Comparison of ENCODE assay signal across 8 cellular contexts in genomic region chr18:5627756-5628511, GRCh38.
A peak's percentile ranks its signal among the peaks of the same experiment; 100 is the strongest.
DNase-seq lines count a peak whose midpoint lies in the region; ATAC-seq, FAIRE-seq and TF ChIP-seq lines count a peak whose summit lies in the region.

No MANE protein-coding gene starts in this region.

- peaks cover 26% of the 10 kb centered on the region for H3K27me3 Mint-ChIP-seq in activated naive CD4-positive, alpha-beta T cell treated with anti-CD3 and anti-CD28 coated beads for 36 hours (ENCODE audit: low read depth)
- H3K27me3 Mint-ChIP-seq in mesothelial cell of epicardium (ENCODE audit: low read depth) = peaks cover 7% of the 10 kb centered on the region

- H3K4me3 Mint-ChIP-seq in activated naive CD4-positive, alpha-beta T cell treated with anti-CD3 and anti-CD28 coated beads for 36 hours = peak overlapping the region; percentile 58
- peak overlapping the region; percentile 72 for H3K4me3 Mint-ChIP-seq in mesothelial cell of epicardium

- H3K4me1 Mint-ChIP-seq in activated naive CD4-positive, alpha-beta T cell treated with anti-CD3 and anti-CD28 coated beads for 36 hours (ENCODE audit: low read depth) = no peaks in the 10 kb centered on the region
- peaks cover 6% of the 10 kb centered on the region for H3K4me1 Mint-ChIP-seq in mesothelial cell of epicardium

- TF ChIP-seq CTCF in coronary artery (IDR thresholded peaks at IDR 0.05) = no peak
- TF ChIP-seq CTCF in mesothelial cell of epicardium (IDR thresholded peaks at IDR 0.05; ENCODE audit: unreplicated experiment) = no peak

- peak overlapping the region in 1 of 2 donors; percentile 80 for H3K27ac ChIP-seq in coronary artery

- CTCF ChIA-PET in activated naive CD4-positive, alpha-beta T cell treated with anti-CD3 and anti-CD28 coated beads for 36 hours (lab: Charles Lee) = no interaction called here

- FAIRE-seq in urothelium cell line (lab: Jason Lieb, UNC) = peak; percentile 53

- no peaks in the 10 kb centered on the region for H3K9me3 Mint-ChIP-seq in activated naive CD4-positive, alpha-beta T cell treated with anti-CD3 and anti-CD28 coated beads for 36 hours
- H3K9me3 Mint-ChIP-seq in mesothelial cell of epicardium = no peaks in the 10 kb centered on the region

- no peak for DNase-seq in activated naive CD4-positive, alpha-beta T cell treated with anti-CD3 and anti-CD28 coated beads for 36 hours
- DNase-seq in activated naive CD4-positive, alpha-beta T cell (lab: John Stamatoyannopoulos, UW) = no peak
- DNase-seq in coronary artery (ENCODE audit: low spot score) (no peak), mesothelial cell of epicardium (ENCODE audit: low spot score in 2 of 2, unreplicated experiment in 2 of 2) (no peak), urothelium cell line (ENCODE audit: low spot score) (no peak), NCI-H1105 treated with DMSO at 0.1 percent for 48 hours (lab: John Stamatoyannopoulos, UW) (no peak)
- no peak for DNase-seq in activated CD4-positive, alpha-beta T cell treated with anti-CD3 and anti-CD28 coated beads, Interleukin-2, amount 50 U/mL, for 4 hours

- no peaks in the 10 kb centered on the region for H3K36me3 Mint-ChIP-seq in activated naive CD4-positive, alpha-beta T cell treated with anti-CD3 and anti-CD28 coated beads for 36 hours (ENCODE audit: low read depth)
- H3K36me3 Mint-ChIP-seq in mesothelial cell of epicardium = no peaks in the 10 kb centered on the region

- peak overlapping the region; percentile 82 for H3K4me3 ChIP-seq in coronary artery

- no peak overlapping the region for H3K27ac Mint-ChIP-seq in activated naive CD4-positive, alpha-beta T cell treated with anti-CD3 and anti-CD28 coated beads for 36 hours
- peak overlapping the region; percentile 36 for H3K27ac Mint-ChIP-seq in mesothelial cell of epicardium

- no peak for ATAC-seq in GM19455 (IDR thresholded peaks at IDR 0.05; ENCODE audit: unreplicated experiment)

- intact Hi-C loops in activated naive CD4-positive, alpha-beta T cell treated with anti-CD3 and anti-CD28 coated beads for 36 hours (cut with micrococcal nuclease) = loop anchor here (10.0 kb wide), 1 partner anchor 473 kb away; no protein-coding TSS in a partner anchor
